In the genomic region with DNA sequence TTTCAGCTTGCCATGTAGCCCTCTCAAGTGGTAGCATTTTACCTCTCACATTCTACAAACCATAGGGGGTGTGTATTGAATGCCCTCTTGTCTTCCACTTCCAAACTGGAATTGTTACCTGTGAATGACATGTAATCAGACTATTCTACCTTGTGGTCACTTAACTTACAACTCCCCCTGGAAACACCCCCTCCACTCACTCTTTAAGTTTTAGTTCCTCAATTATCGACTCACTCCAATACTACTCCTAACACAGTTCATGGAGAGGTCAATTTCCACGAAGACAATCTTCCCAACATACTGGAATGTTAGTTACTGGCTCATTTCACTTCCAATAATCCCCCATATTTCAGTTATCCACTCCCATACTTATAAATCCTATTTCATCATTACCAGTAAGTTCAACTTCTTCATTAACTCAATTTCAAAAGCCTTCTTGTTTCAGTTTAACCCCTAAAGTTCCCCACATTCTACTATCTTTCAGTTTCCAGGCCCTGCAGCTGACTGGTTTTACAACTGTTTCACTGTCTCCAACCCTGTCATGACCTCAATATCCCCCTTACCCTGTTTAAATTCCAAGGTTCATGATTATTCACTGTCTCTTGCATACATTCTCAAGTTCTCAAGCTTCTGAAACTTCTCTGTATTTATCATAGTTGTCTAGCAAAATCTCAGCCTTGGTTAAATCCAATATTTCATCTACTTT, we compare ENCODE assay signal across 29 cellular contexts.
DNase-seq lines count a peak whose midpoint lies in the region; ATAC-seq and TF ChIP-seq lines count a peak whose summit lies in the region.
"Had no signal": no experiment of that assay in that cellular context is flagged by ENCODE, and none has a peak within 500 bp of the region (broad histone marks: within the 10 kb centered on the region; RNA-seq: fewer than 3 reads in every experiment).

No MANE protein-coding gene starts in this region.

- H3K4me1 Mint-ChIP-seq in activated CD4-positive, alpha-beta T cell treated with anti-CD3 and anti-CD28 coated beads, Interleukin-2, amount 10 ng/mL, durations not matched to agents 24 days and 14 days = no peaks in the 10 kb centered on the region
- no peaks in the 10 kb centered on the region for H3K4me1 Mint-ChIP-seq in Calu3 (ENCODE audit: low read depth, unreplicated experiment)
- H3K4me1 Mint-ChIP-seq: activated naive CD8-positive, alpha-beta T cell treated with anti-CD3 and anti-CD28 coated beads, Interleukin-2, amount 50 U/mL, for 24 hours; neural crest cell; stimulated activated memory B cell treated with anti-CD40 and anti-IgM and Interleukin-4, amounts not matched to agents 10 μg/mL and 1 μg/mL and 100 μg/mL, for 72 hours had no signal

- no peak overlapping the region for H3K4me3 Mint-ChIP-seq in activated CD4-positive, alpha-beta T cell treated with anti-CD3 and anti-CD28 coated beads, Interleukin-2, amount 10 ng/mL, durations not matched to agents 24 days and 14 days
- H3K4me3 Mint-ChIP-seq in Calu3 (ENCODE audit: low read depth, unreplicated experiment) = no peak overlapping the region
- H3K4me3 Mint-ChIP-seq: activated CD4-positive, alpha-beta memory T cell treated with anti-CD3 and anti-CD28 coated beads for 36 hours; activated naive CD8-positive, alpha-beta T cell treated with anti-CD3 and anti-CD28 coated beads, Interleukin-2, amount 50 U/mL, for 24 hours; activated T-cell treated with anti-CD3 and anti-CD28 coated beads, Interleukin-2, amount 50 U/mL, for 72 hours; CD8-positive, alpha-beta T cell; neural crest cell; stimulated activated memory B cell treated with anti-CD40 and anti-IgM and Interleukin-4, amounts not matched to agents 10 μg/mL and 1 μg/mL and 100 μg/mL, for 72 hours; T-helper 1 cell treated with Interleukin-12 subunit alpha and Interleukin-12 subunit beta and Interleukin-4 antibody, amounts not matched to agents 30 μg/mL and 1 μg/mL, for 36 hours had no signal

- intact Hi-C loops in activated CD4-positive, alpha-beta T cell treated with anti-CD3 and anti-CD28 coated beads, Interleukin-2, amount 10 ng/mL, durations not matched to agents 24 days and 14 days (cut with micrococcal nuclease) = no loop called here
- intact Hi-C loops in Calu3 (cut with micrococcal nuclease; ENCODE audit: unreplicated experiment) = no loop called here

- CTCF ChIA-PET in Calu3 (lab: Charles Lee) = no interaction called here

- H3K9me3 Mint-ChIP-seq in activated CD4-positive, alpha-beta T cell treated with anti-CD3 and anti-CD28 coated beads, Interleukin-2, amount 10 ng/mL, durations not matched to agents 24 days and 14 days = no peaks in the 10 kb centered on the region
- peaks cover 3% of the 10 kb centered on the region for H3K9me3 Mint-ChIP-seq in Calu3 (ENCODE audit: low read depth, unreplicated experiment)
- H3K9me3 Mint-ChIP-seq: CD8-positive, alpha-beta T cell; neural crest cell; T-helper 1 cell treated with Interleukin-12 subunit alpha and Interleukin-12 subunit beta and Interleukin-4 antibody, amounts not matched to agents 30 μg/mL and 1 μg/mL, for 36 hours had no signal

- H3K27ac Mint-ChIP-seq in activated CD4-positive, alpha-beta T cell treated with anti-CD3 and anti-CD28 coated beads, Interleukin-2, amount 10 ng/mL, durations not matched to agents 24 days and 14 days = no peak overlapping the region
- H3K27ac Mint-ChIP-seq in Calu3 (ENCODE audit: unreplicated experiment) = no peak overlapping the region
- H3K27ac Mint-ChIP-seq: activated CD4-positive, alpha-beta memory T cell treated with anti-CD3 and anti-CD28 coated beads for 36 hours; activated naive CD8-positive, alpha-beta T cell treated with anti-CD3 and anti-CD28 coated beads, Interleukin-2, amount 50 U/mL, for 24 hours; activated T-cell treated with anti-CD3 and anti-CD28 coated beads, Interleukin-2, amount 50 U/mL, for 72 hours; CD8-positive, alpha-beta T cell; stimulated activated memory B cell treated with anti-CD40 and anti-IgM and Interleukin-4, amounts not matched to agents 10 μg/mL and 1 μg/mL and 100 μg/mL, for 72 hours; T-helper 1 cell treated with Interleukin-12 subunit alpha and Interleukin-12 subunit beta and Interleukin-4 antibody, amounts not matched to agents 30 μg/mL and 1 μg/mL, for 36 hours had no signal

- no peaks in the 10 kb centered on the region for H3K27me3 Mint-ChIP-seq in activated CD4-positive, alpha-beta T cell treated with anti-CD3 and anti-CD28 coated beads, Interleukin-2, amount 10 ng/mL, durations not matched to agents 24 days and 14 days
- H3K27me3 Mint-ChIP-seq in Calu3 (ENCODE audit: unreplicated experiment) = peaks cover 30% of the 10 kb centered on the region
- H3K27me3 Mint-ChIP-seq: activated CD4-positive, alpha-beta memory T cell treated with anti-CD3 and anti-CD28 coated beads for 36 hours; activated naive CD8-positive, alpha-beta T cell treated with anti-CD3 and anti-CD28 coated beads, Interleukin-2, amount 50 U/mL, for 24 hours; stimulated activated memory B cell treated with anti-CD40 and anti-IgM and Interleukin-4, amounts not matched to agents 10 μg/mL and 1 μg/mL and 100 μg/mL, for 72 hours had no signal

- no peaks in the 10 kb centered on the region for H3K36me3 Mint-ChIP-seq in activated CD4-positive, alpha-beta T cell treated with anti-CD3 and anti-CD28 coated beads, Interleukin-2, amount 10 ng/mL, durations not matched to agents 24 days and 14 days (ENCODE audit: low read depth)
- H3K36me3 Mint-ChIP-seq in Calu3 (ENCODE audit: insufficient read depth, unreplicated experiment) = no peaks in the 10 kb centered on the region
- H3K36me3 Mint-ChIP-seq: activated CD4-positive, alpha-beta memory T cell treated with anti-CD3 and anti-CD28 coated beads for 36 hours; CD8-positive, alpha-beta T cell; stimulated activated memory B cell treated with anti-CD40 and anti-IgM and Interleukin-4, amounts not matched to agents 10 μg/mL and 1 μg/mL and 100 μg/mL, for 72 hours had no signal

- no peak for TF ChIP-seq CTCF in Calu3 (IDR thresholded peaks at IDR 0.05; ENCODE audit: unreplicated experiment)

- no TSS peak for BruUV-seq in Calu3 (replicated peaks; lab: Mats Ljungman, UMichigan)

- ATAC-seq in GM19395 (IDR thresholded peaks at IDR 0.05; ENCODE audit: unreplicated experiment) = peak; percentile 46
- ATAC-seq in HG02870 (IDR thresholded peaks at IDR 0.05; ENCODE audit: unreplicated experiment) = peak; percentile 51
- ATAC-seq: activated CD4-positive, CD25-positive, alpha-beta regulatory T cell treated with anti-CD3 and anti-CD28 coated beads, Interleukin-2, amount 50 U/mL, for 24 hours; activated naive CD8-positive, alpha-beta T cell treated with anti-CD3 and anti-CD28 coated beads, Interleukin-2, amount 50 U/mL, for 24 hours; activated T-cell treated with anti-CD3 and anti-CD28 coated beads, Interleukin-2, amount 50 U/mL, for 72 hours; CD8-positive, alpha-beta T cell; left lobe of liver; pancreas; Right ventricle myocardium inferior; SK-N-SH treated with all-trans-retinoic acid at 6 μM for 48 hours; stimulated activated memory B cell treated with anti-CD40 and anti-IgM and Interleukin-4, amounts not matched to agents 10 μg/mL and 1 μg/mL and 100 μg/mL, for 72 hours had no signal

- DNase-seq in KG1 (lab: John Stamatoyannopoulos, UW) = peak; percentile 7
- peak; percentile 44 for DNase-seq in OCI-M1 (lab: John Stamatoyannopoulos, UW)
- no peak for DNase-seq in AG08395 (ENCODE audit: low spot score)
- DNase-seq in NCI-H2029 (lab: John Stamatoyannopoulos, UW) = no peak
- DNase-seq in activated CD4-positive, alpha-beta T cell treated with anti-CD3 and anti-CD28 coated beads, Interleukin-2, amount 10 ng/mL, durations not matched to agents 24 days and 14 days = no peak
- no peak for DNase-seq in Calu3
- DNase-seq: activated CD4-positive, alpha-beta memory T cell treated with anti-CD3 and anti-CD28 coated beads for 36 hours; activated naive CD4-positive, alpha-beta T cell; activated naive CD8-positive, alpha-beta T cell treated with anti-CD3 and anti-CD28 coated beads, Interleukin-2, amount 50 U/mL, for 24 hours; activated T-cell treated with anti-CD3 and anti-CD28 coated beads, Interleukin-2, amount 50 U/mL, for 72 hours; BE2C; caudate nucleus; CD8-positive, alpha-beta T cell; erythroblast; glutamatergic neuron; NCI-H1092 treated with DMSO at 0.1 percent for 48 hours; NCI-H1694 treated with DMSO at 0.1 percent for 48 hours; NCI-H524 treated with DMSO at 0.1 percent for 48 hours; pancreas; transverse colon had no signal

Comparison
In these comparisons a context has a peak if more than half of its experiments do, and no peak if none do; other contexts are left out.
1. DNase-seq: peak in KG1 (single experiment) and OCI-M1 (single experiment); none in AG08395 (single experiment), NCI-H2029 (single experiment), activated CD4-positive, alpha-beta T cell treated with anti-CD3 and anti-CD28 coated beads, Interleukin-2, amount 10 ng/mL, durations not matched to agents 24 days and 14 days (single experiment) and Calu3 (single experiment).